ENCODE assay signal across 23 cellular contexts in genomic region chrX:124042042-124042441, GRCh38.
DNase-seq lines count a peak whose midpoint lies in the region; ATAC-seq and TF ChIP-seq lines count a peak whose summit lies in the region.
"Had no signal": no experiment of that assay in that cellular context is flagged by ENCODE, and none has a peak within 500 bp of the region (broad histone marks: within the 10 kb centered on the region; RNA-seq: fewer than 3 reads in every experiment).

No MANE protein-coding gene starts in this region.

- no peaks in the 10 kb centered on the region for H3K27me3 Mint-ChIP-seq in activated CD4-positive, alpha-beta T cell treated with anti-CD3 and anti-CD28 coated beads for 36 hours
- no peaks in the 10 kb centered on the region for H3K27me3 Mint-ChIP-seq in natural killer cell (ENCODE audit: low read depth in 2 of 2)
- H3K27me3 Mint-ChIP-seq in natural killer cell treated with Interleukin-12 subunit alpha and Interleukin-12 subunit beta and Interleukin-15 and Interleukin-18, amount 100 ng/mL, for 72 hours: no peaks in the 10 kb centered on the region
- no peaks in the 10 kb centered on the region for H3K27me3 Mint-ChIP-seq in central memory CD8-positive, alpha-beta T cell
- H3K27me3 Mint-ChIP-seq: CD4-positive, CD25-positive, alpha-beta regulatory T cell; IgD-negative memory B cell had no signal

- TF ChIP-seq CTCF in natural killer cell (IDR thresholded peaks at IDR 0.05): no peak

- CTCF ChIA-PET in activated CD4-positive, alpha-beta T cell treated with anti-CD3 and anti-CD28 coated beads for 36 hours (lab: Charles Lee): interaction anchor here (1.1 kb wide), 1 partner anchor 9 kb away, joined by 5 read pairs; no protein-coding TSS in a partner anchor

- H3K4me1 Mint-ChIP-seq in activated CD4-positive, alpha-beta T cell treated with anti-CD3 and anti-CD28 coated beads for 36 hours: peaks cover 28% of the 10 kb centered on the region
- peaks cover 7 to 14% of the 10 kb centered on the region in 2 donors for H3K4me1 Mint-ChIP-seq in natural killer cell
- peaks cover 9% of the 10 kb centered on the region in 2 donors for H3K4me1 Mint-ChIP-seq in natural killer cell treated with Interleukin-12 subunit alpha and Interleukin-12 subunit beta and Interleukin-15 and Interleukin-18, amount 100 ng/mL, for 72 hours (ENCODE audit: low read depth in 2 of 2)
- peaks cover 5% of the 10 kb centered on the region for H3K4me1 Mint-ChIP-seq in central memory CD8-positive, alpha-beta T cell

- intact Hi-C loops in activated CD4-positive, alpha-beta T cell treated with anti-CD3 and anti-CD28 coated beads for 36 hours (cut with DNase I, micrococcal nuclease): no loop called here
- intact Hi-C loops in natural killer cell (cut with micrococcal nuclease): no loop called here

- no peaks in the 10 kb centered on the region for H3K9me3 Mint-ChIP-seq in activated CD4-positive, alpha-beta T cell treated with anti-CD3 and anti-CD28 coated beads for 36 hours (ENCODE audit: low read depth)
- no peaks in the 10 kb centered on the region for H3K9me3 Mint-ChIP-seq in natural killer cell
- no peaks in the 10 kb centered on the region for H3K9me3 Mint-ChIP-seq in natural killer cell treated with Interleukin-12 subunit alpha and Interleukin-12 subunit beta and Interleukin-15 and Interleukin-18, amount 100 ng/mL, for 72 hours
- no peaks in the 10 kb centered on the region for H3K9me3 Mint-ChIP-seq in central memory CD8-positive, alpha-beta T cell
- H3K9me3 Mint-ChIP-seq: CD4-positive, CD25-positive, alpha-beta regulatory T cell; IgD-negative memory B cell had no signal

- H3K4me3 Mint-ChIP-seq in activated CD4-positive, alpha-beta T cell treated with anti-CD3 and anti-CD28 coated beads for 36 hours: no peak overlapping the region
- H3K4me3 Mint-ChIP-seq in natural killer cell: no peak overlapping the region
- no peak overlapping the region for H3K4me3 Mint-ChIP-seq in natural killer cell treated with Interleukin-12 subunit alpha and Interleukin-12 subunit beta and Interleukin-15 and Interleukin-18, amount 100 ng/mL, for 72 hours
- no peak overlapping the region for H3K4me3 Mint-ChIP-seq in central memory CD8-positive, alpha-beta T cell
- H3K4me3 Mint-ChIP-seq: CD4-positive, CD25-positive, alpha-beta regulatory T cell; IgD-negative memory B cell had no signal

- POLR2A ChIA-PET in activated CD4-positive, alpha-beta T cell treated with anti-CD3 and anti-CD28 coated beads for 36 hours (lab: Charles Lee): interaction anchor here (0.5 kb wide), 1 partner anchor 176 kb away, joined by 4 read pairs; no protein-coding TSS in a partner anchor

- peak overlapping the region; percentile 53 for H3K27ac Mint-ChIP-seq in activated CD4-positive, alpha-beta T cell treated with anti-CD3 and anti-CD28 coated beads for 36 hours
- peak overlapping the region; percentile 63 to 69 for H3K27ac Mint-ChIP-seq in natural killer cell
- H3K27ac Mint-ChIP-seq in natural killer cell treated with Interleukin-12 subunit alpha and Interleukin-12 subunit beta and Interleukin-15 and Interleukin-18, amount 100 ng/mL, for 72 hours: no peak overlapping the region
- peak overlapping the region; percentile 38 for H3K27ac Mint-ChIP-seq in central memory CD8-positive, alpha-beta T cell (ENCODE audit: low read depth)
- H3K27ac Mint-ChIP-seq: IgD-negative memory B cell had no signal

- ATAC-seq in activated CD4-positive, alpha-beta T cell treated with anti-CD3 and anti-CD28 coated beads for 36 hours: no peak
- ATAC-seq in natural killer cell: no peak
- ATAC-seq in natural killer cell treated with Interleukin-12 subunit alpha and Interleukin-12 subunit beta and Interleukin-15 and Interleukin-18, amount 100 ng/mL, for 72 hours: no peak
- no peak for ATAC-seq in central memory CD8-positive, alpha-beta T cell (replicated peaks; ENCODE audit: extremely low read depth, poor library complexity, severe bottlenecking)
- ATAC-seq: PC-3 had no signal

- no peak for DNase-seq in activated CD4-positive, alpha-beta T cell treated with anti-CD3 and anti-CD28 coated beads for 36 hours
- no peak for DNase-seq in activated CD4-positive, alpha-beta T cell treated with anti-CD3 and anti-CD28 coated beads for 1 hour
- DNase-seq in natural killer cell: no peak
- no peak for DNase-seq in natural killer cell treated with Interleukin-12 subunit alpha and Interleukin-12 subunit beta and Interleukin-15 and Interleukin-18, amount 100 ng/mL, for 72 hours (ENCODE audit: low spot score)
- no peak for DNase-seq in central memory CD8-positive, alpha-beta T cell (ENCODE audit: low spot score in 2 of 2)
- DNase-seq in SW 1271 (lab: John Stamatoyannopoulos, UW): no peak
- DNase-seq in Ammon's horn (ENCODE audit: low spot score): no peak
- no peak for DNase-seq in T1000 (lab: John Stamatoyannopoulos, UW)
- DNase-seq: 8988T; BE2C; CD4-positive, CD25-positive, alpha-beta regulatory T cell; DMS153; GDM1; Kasumi-1; MG63; NCI-H1092; NCI-H1436 treated with DMSO at 0.1 percent for 48 hours; NCI-H2029; NCI-H345; NCI-H524 treated with DMSO at 0.1 percent for 48 hours; PC-3; RPMI8226 had no signal

- H3K36me3 Mint-ChIP-seq in activated CD4-positive, alpha-beta T cell treated with anti-CD3 and anti-CD28 coated beads for 36 hours (ENCODE audit: low read depth): peaks cover 22% of the 10 kb centered on the region
- no peaks in the 10 kb centered on the region for H3K36me3 Mint-ChIP-seq in natural killer cell
- H3K36me3 Mint-ChIP-seq in natural killer cell treated with Interleukin-12 subunit alpha and Interleukin-12 subunit beta and Interleukin-15 and Interleukin-18, amount 100 ng/mL, for 72 hours: peaks cover 4% of the 10 kb centered on the region
- H3K36me3 Mint-ChIP-seq in central memory CD8-positive, alpha-beta T cell (ENCODE audit: insufficient read depth): peaks cover 38% of the 10 kb centered on the region
- H3K36me3 Mint-ChIP-seq: IgD-negative memory B cell had no signal

Comparison
In these comparisons a context has a peak if more than half of its experiments do, and no peak if none do; other contexts are left out.
1. H3K27ac Mint-ChIP-seq: peak in activated CD4-positive, alpha-beta T cell treated with anti-CD3 and anti-CD28 coated beads for 36 hours (single experiment), natural killer cell (2 of 2) and central memory CD8-positive, alpha-beta T cell (single experiment); none in natural killer cell treated with Interleukin-12 subunit alpha and Interleukin-12 subunit beta and Interleukin-15 and Interleukin-18, amount 100 ng/mL, for 72 hours (0 of 2).